14 cellular contexts compared by ENCODE assay signal in the genomic region with DNA sequence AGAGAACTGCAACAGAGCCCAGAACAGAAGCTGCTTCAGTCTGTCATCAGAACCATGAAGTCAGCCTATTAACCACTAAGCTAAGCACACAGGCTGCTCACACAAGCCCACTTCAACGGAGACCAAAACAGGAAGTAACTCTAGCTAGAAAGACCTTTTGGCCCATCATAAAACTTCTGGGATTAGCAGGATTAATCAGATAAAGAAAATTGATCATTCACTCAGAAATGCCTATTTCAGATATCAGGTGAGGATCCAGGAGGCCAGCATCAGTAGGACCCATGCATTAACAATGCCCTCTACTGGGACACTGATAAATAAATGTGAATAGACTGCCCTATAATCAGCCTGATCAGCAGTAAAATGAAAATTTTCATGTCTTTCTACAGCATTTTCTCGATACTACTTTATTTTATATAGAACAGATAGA.
A peak's percentile ranks its signal among the peaks of the same experiment; 100 is the strongest.
DNase-seq lines count a peak whose midpoint lies in the region; ATAC-seq, FAIRE-seq and TF ChIP-seq lines count a peak whose summit lies in the region.
"Had no signal": no experiment of that assay in that cellular context is flagged by ENCODE, and none has a peak within 500 bp of the region (broad histone marks: within the 10 kb centered on the region; RNA-seq: fewer than 3 reads in every experiment).

No MANE protein-coding gene starts in this region.

- no peak overlapping the region for H3K4me3 Mint-ChIP-seq in H9

- H2BK120ac ChIP-seq in H9 (ENCODE audit: low read depth, low read length, poor library complexity, severe bottlenecking) = no peak overlapping the region

- no peaks in the 10 kb centered on the region for H3K27me3 Mint-ChIP-seq in H9 (ENCODE audit: low read depth)

- H3K79me1 ChIP-seq in H9 (ENCODE audit: insufficient read depth, low read depth, low read length, poor library complexity, severe bottlenecking) = no peaks in the 10 kb centered on the region

- H2AK5ac ChIP-seq in H9 (ENCODE audit: insufficient read length, low read length) = no peak overlapping the region

- H3K9ac ChIP-seq in H9 (ENCODE audit: extremely low read depth, insufficient read length, low read length) (no peak overlapping the region), K562 (ENCODE audit: insufficient read depth in 1 of 2, low read depth in 2 of 2, low read length in 2 of 2) (no peak overlapping the region)
- H3K9ac ChIP-seq: BLaER1 treated with 17β-estradiol and CSF1 and Interleukin-3, amounts not matched to agents 10 nM and 100 nM; parathyroid adenoma had no signal

- no peaks in the 10 kb centered on the region for H3K9me3 Mint-ChIP-seq in H9

- no peaks in the 10 kb centered on the region for H3K36me3 ChIP-seq in A673 (ENCODE audit: insufficient read depth, low read length, poor library complexity, severe bottlenecking)
- H3K36me3 ChIP-seq in K562 (ENCODE audit: control insufficient read depth, insufficient read depth, low read length) = no peaks in the 10 kb centered on the region
- H3K36me3 ChIP-seq in left lung = no peaks in the 10 kb centered on the region
- H3K36me3 ChIP-seq: BLaER1 treated with 17β-estradiol and CSF1 and Interleukin-3, amounts not matched to agents 10 nM and 100 nM had no signal

- no peak overlapping the region for H4K8ac ChIP-seq in H9 (replicated peaks; ENCODE audit: insufficient read length, low read depth, low read length)

- no peak overlapping the region for H2BK5ac ChIP-seq in H9 (ENCODE audit: insufficient read length, low read length)

- H3K4me2 ChIP-seq in H9 (ENCODE audit: insufficient read depth, insufficient read length, low read length) (no peak overlapping the region), K562 (ENCODE audit: insufficient read depth, low read length) (no peak overlapping the region)
- H3K4me2 ChIP-seq: BLaER1 treated with 17β-estradiol and CSF1 and Interleukin-3, amounts not matched to agents 10 nM and 100 nM had no signal

- DNase-seq in A673 (ENCODE audit: low spot score) (no peak), H9 (no peak), NCI-H82 treated with DMSO at 0.1 percent for 48 hours (lab: John Stamatoyannopoulos, UW; ENCODE audit: unreplicated experiment) (peak; percentile 12), K562 (ENCODE audit: extremely low read depth in 1 of 4, low spot score in 3 of 4) (no peak), left lung (no peak), HK-2 (ENCODE audit: unreplicated experiment) (no peak), T-helper 9 cell (no peak), NCI-H2196 (lab: John Stamatoyannopoulos, UW; ENCODE audit: unreplicated experiment) (no peak)
- DNase-seq: effector CD4-positive, alpha-beta T cell; NCI-H524 treated with DMSO at 0.1 percent for 48 hours; stimulated activated CD4-positive, alpha-beta T cell treated with anti-CD3 and anti-CD28 coated beads, Interleukin-4, amount 100 ng/mL, for 1 hour; T-helper 2 cell had no signal

- FAIRE-seq in K562 (lab: Jason Lieb, UNC) = no peak

- no peaks in the 10 kb centered on the region for H3K4me1 ChIP-seq in A673 (ENCODE audit: insufficient read depth, low read length, poor library complexity, severe bottlenecking)
- H3K4me1 ChIP-seq in H9 (ENCODE audit: insufficient read depth, low read length) = 0 out of 2 replicates have a peak, but pooled peaks cover 2% of the 10 kb centered on the region
- no peaks in the 10 kb centered on the region for H3K4me1 ChIP-seq in K562 (replicated peaks in 1 of 2; ENCODE audit: control insufficient read depth in 2 of 2, insufficient read depth in 2 of 2, low read length in 2 of 2)
- no peaks in the 10 kb centered on the region for H3K4me1 ChIP-seq in left lung
- H3K4me1 ChIP-seq: BLaER1 treated with 17β-estradiol and CSF1 and Interleukin-3, amounts not matched to agents 10 nM and 100 nM; parathyroid adenoma had no signal

- CTCF ChIA-PET in A673 (lab: Charles Lee) = interaction anchor here (0.6 kb wide), 1 partner anchor 673 kb away, joined by 3 read pairs; no protein-coding TSS in a partner anchor
- CTCF ChIA-PET in K562 (lab: Yijun Ruan, JAX; ENCODE audit: low intra/inter-chr PET ratio) = interaction anchor here (0.6 kb wide), 1 partner anchor 326 kb away, joined by 4 read pairs; no protein-coding TSS in a partner anchor

- in situ Hi-C loops in K562 (cut with MboI) = no loop called here

- H3K23me2 ChIP-seq in H9 (ENCODE audit: insufficient read length, low read depth, low read length, poor library complexity, severe bottlenecking) = no peaks in the 10 kb centered on the region

- no peak overlapping the region for H3K18ac ChIP-seq in H9 (ENCODE audit: insufficient read length, low read depth, low read length)

- H3K4me3 ChIP-seq in A673 (ENCODE audit: low read depth, low read length, poor library complexity, severe bottlenecking) (no peak overlapping the region), K562 (no peak overlapping the region), left lung (no peak overlapping the region)
- H3K4me3 ChIP-seq: BLaER1 treated with 17β-estradiol and CSF1 and Interleukin-3, amounts not matched to agents 10 nM and 100 nM had no signal

- no peak overlapping the region for H3T11ph ChIP-seq in H9 (ENCODE audit: low read length)

- no peak overlapping the region for H2BK12ac ChIP-seq in H9 (ENCODE audit: insufficient read length, low read depth, low read length)

- H4K20me1 ChIP-seq in H9 (ENCODE audit: control insufficient read depth, insufficient read depth, insufficient read length) = no peaks in the 10 kb centered on the region
- no peaks in the 10 kb centered on the region for H4K20me1 ChIP-seq in K562 (replicated peaks; ENCODE audit: control insufficient read depth, insufficient read depth, low read length)
- H4K20me1 ChIP-seq: BLaER1 treated with 17β-estradiol and CSF1 and Interleukin-3, amounts not matched to agents 10 nM and 100 nM had no signal

- no peak overlapping the region for H4K5ac ChIP-seq in H9 (ENCODE audit: insufficient read length, low read depth, low read length)

- ATAC-seq in K562 = no peak
- ATAC-seq in left lung = no peak

- H3K9me1 ChIP-seq in K562 (ENCODE audit: control insufficient read depth, insufficient read depth, low read length) = no peaks in the 10 kb centered on the region

- no peak overlapping the region for H2BK15ac ChIP-seq in H9 (ENCODE audit: low read depth, low read length)

- H3K56ac ChIP-seq in H9 (ENCODE audit: insufficient read length, low read depth, low read length) = no peak overlapping the region

- H3K9me3 ChIP-seq in A673 (ENCODE audit: low read depth, low read length, poor library complexity, severe bottlenecking) = no peaks in the 10 kb centered on the region
- H3K9me3 ChIP-seq in H9 (ENCODE audit: control insufficient read depth, low read depth, low read length) = no peaks in the 10 kb centered on the region
- no peaks in the 10 kb centered on the region for H3K9me3 ChIP-seq in K562 (replicated peaks; ENCODE audit: control insufficient read depth, insufficient read depth, low read depth, low read length)
- H3K9me3 ChIP-seq in left lung = no peaks in the 10 kb centered on the region
- H3K9me3 ChIP-seq: BLaER1 treated with 17β-estradiol and CSF1 and Interleukin-3, amounts not matched to agents 10 nM and 100 nM had no signal

- peak; percentile 9 to 32; a peak in 1 of 4 replicates for TF ChIP-seq RAD21 in K562 (CRISPR knock-in tag; conservative IDR thresholded peaks at IDR 0.05 in 1 of 2, IDR thresholded peaks at IDR 0.05 in 1 of 2)

- H3K27ac Mint-ChIP-seq in H9 = peak overlapping the region in 2 of 3 experiments; percentile 26 to 90; a peak in 3 of 7 replicates

- BruUV-seq in A673 (replicated peaks; lab: Mats Ljungman, UMichigan) (no TSS peak), K562 (replicated peaks; lab: Mats Ljungman, UMichigan) (no TSS peak)

- H4K91ac ChIP-seq in H9 (ENCODE audit: insufficient read length, low read depth, low read length) = no peak overlapping the region

- H3K14ac ChIP-seq in H9 (ENCODE audit: insufficient read depth, low read length) = no peak overlapping the region

- H3K23ac ChIP-seq in H9 (ENCODE audit: insufficient read length, low read depth, low read length) = no peak overlapping the region

- H3K79me2 ChIP-seq in H9 (ENCODE audit: insufficient read depth, low read length) (no peaks in the 10 kb centered on the region), K562 (ENCODE audit: control insufficient read depth, insufficient read depth, low read length) (no peaks in the 10 kb centered on the region)
- H3K79me2 ChIP-seq: parathyroid adenoma had no signal

- H3K36me3 Mint-ChIP-seq in H9 (ENCODE audit: insufficient read depth in 1 of 3, low read depth in 3 of 3) = peaks cover 0 to 18% (median 0%) of the 10 kb centered on the region in 3 experiments; a peak in 2 of 7 replicates

- H3K4ac ChIP-seq in H9 (ENCODE audit: low read depth, low read length) = no peak overlapping the region

- H2BK20ac ChIP-seq in H9 (ENCODE audit: low read depth, low read length, poor library complexity, severe bottlenecking) = no peak overlapping the region

- peaks cover 11 to 12% of the 10 kb centered on the region in 2 experiments for H3K4me1 Mint-ChIP-seq in H9

- no peak for TF ChIP-seq EP300 in K562 (IDR thresholded peaks at IDR 0.05; ENCODE audit: low read length)

- POLR2A ChIA-PET in A673 (lab: Charles Lee; ENCODE audit: low non-redundant PET) = no interaction called here
- POLR2A ChIA-PET in K562 (lab: Yijun Ruan, JAX) = interaction anchor here (0.6 kb wide), 1 partner anchor 305 kb away, joined by 3 read pairs; no protein-coding TSS in a partner anchor

- H3K27me3 ChIP-seq in A673 (replicated peaks; ENCODE audit: insufficient read depth, low read depth, low read length, poor library complexity) (no peaks in the 10 kb centered on the region), H9 (ENCODE audit: insufficient read depth, low read length) (no peaks in the 10 kb centered on the region), K562 (ENCODE audit: control insufficient read depth in 2 of 2, insufficient read depth in 2 of 2, low read length in 2 of 2) (no peaks in the 10 kb centered on the region), left lung (no peaks in the 10 kb centered on the region)
- H3K27me3 ChIP-seq: BLaER1 treated with 17β-estradiol and CSF1 and Interleukin-3, amounts not matched to agents 10 nM and 100 nM had no signal

- TF ChIP-seq POLR2A in K562 (conservative IDR thresholded peaks at IDR 0.05) = no peak

- intact Hi-C loops in A673 (cut with micrococcal nuclease; ENCODE audit: unreplicated experiment) (loop anchor here (5.0 kb wide), 2 partner anchors 700 to 1030 kb away; no protein-coding TSS in a partner anchor), K562 (cut with micrococcal nuclease) (loop anchor here (1.0 to 10.0 kb wide), 3 partner anchors 302 to 700 kb away; no protein-coding TSS in a partner anchor), left lung (cut with DNase I) (no loop called here)

- no CpG with 5 or more reads among the region's 2 CpGs for WGBS in H9 (ENCODE audit: extremely low coverage, insufficient read length, low lambda C conversion rate)
- 7% methylated on average over 2 of the region's 2 CpGs for WGBS in K562 (ENCODE audit: insufficient coverage, low coverage, missing lambda C conversion rate)

- H2AFZ ChIP-seq in H9 (ENCODE audit: low read length) (no peak overlapping the region), K562 (ENCODE audit: low read depth, low read length) (no peak overlapping the region)
- H2AFZ ChIP-seq: parathyroid adenoma had no signal

- no peak overlapping the region for H3K27ac ChIP-seq in A673 (ENCODE audit: low read depth, low read length, poor library complexity, severe bottlenecking)
- no peak overlapping the region for H3K27ac ChIP-seq in H9 (ENCODE audit: insufficient read length, low read depth, low read length)
- H3K27ac ChIP-seq in K562 (ENCODE audit: extremely low read depth, low read depth, low read length) = no peak overlapping the region
- no peak overlapping the region for H3K27ac ChIP-seq in left lung
- H3K27ac ChIP-seq: BLaER1 treated with 17β-estradiol and CSF1 and Interleukin-3, amounts not matched to agents 10 nM and 100 nM; parathyroid adenoma had no signal

- TF ChIP-seq CTCF in A673 (conservative IDR thresholded peaks at IDR 0.05; ENCODE audit: low read depth, low read length) (0 out of 2 replicates have a peak, but pooled peaks have one; percentile 24), H9 (conservative IDR thresholded peaks at IDR 0.05) (peak; percentile 30; the same call in 1 of the 3 replicates), K562 (IDR thresholded peaks at IDR 0.05 in 2 of 3, conservative IDR thresholded peaks at IDR 0.05 in 1 of 3; ENCODE audit: insufficient read depth in 2 of 3, low read depth in 1 of 3, low read length in 3 of 3) (no peak), left lung (IDR thresholded peaks at IDR 0.05) (no peak)

Comparison
In these comparisons a context has a peak if more than half of its experiments do, and no peak if none do; other contexts are left out.
1. CTCF ChIP-seq: peak in A673 (single experiment) and H9 (single experiment); none in K562 (0 of 3) and left lung (0 of 2).
2. intact Hi-C loops: an anchor here in A673 (5.0 kb wide) and K562 (1.0 to 10.0 kb wide); none called in left lung.